ENCODE assay signal across 1 cellular context in genomic region chr6:157613011-157613522, GRCh38.
A peak's percentile ranks its signal among the peaks of the same experiment; 100 is the strongest.
TF ChIP-seq lines count a peak whose summit lies in the region.

No MANE protein-coding gene starts in this region.

TF ChIP-seq in IMR-90, 13 proteins besides CTCF, POLR2A, EP300 and RAD21 (continued from another document):
- TF ChIP-seq, protein P1, sequence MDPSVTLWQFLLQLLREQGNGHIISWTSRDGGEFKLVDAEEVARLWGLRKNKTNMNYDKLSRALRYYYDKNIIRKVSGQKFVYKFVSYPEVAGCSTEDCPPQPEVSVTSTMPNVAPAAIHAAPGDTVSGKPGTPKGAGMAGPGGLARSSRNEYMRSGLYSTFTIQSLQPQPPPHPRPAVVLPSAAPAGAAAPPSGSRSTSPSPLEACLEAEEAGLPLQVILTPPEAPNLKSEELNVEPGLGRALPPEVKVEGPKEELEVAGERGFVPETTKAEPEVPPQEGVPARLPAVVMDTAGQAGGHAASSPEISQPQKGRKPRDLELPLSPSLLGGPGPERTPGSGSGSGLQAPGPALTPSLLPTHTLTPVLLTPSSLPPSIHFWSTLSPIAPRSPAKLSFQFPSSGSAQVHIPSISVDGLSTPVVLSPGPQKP (IDR thresholded peaks at IDR 0.05; ENCODE audit: borderline replicate concordance, low read depth, low read length): no peak
- TF ChIP-seq MAZ (IDR thresholded peaks at IDR 0.05; ENCODE audit: borderline replicate concordance, low read depth, low read length) (0 out of 2 replicates have a peak, but pooled peaks have one; percentile 27), RFX5 (IDR thresholded peaks at IDR 0.05; ENCODE audit: low read depth, low read length) (no peak), FOS (IDR thresholded peaks at IDR 0.05; ENCODE audit: low read depth, low read length) (peak; percentile 71), CHD1 (IDR thresholded peaks at IDR 0.05; ENCODE audit: low read depth, low read length) (no peak), SMC3 (IDR thresholded peaks at IDR 0.05; ENCODE audit: low read depth, low read length) (no peak)
